In genomic region chr17:29111816-29112499, GRCh38 we compare ENCODE assay signal across 8 cellular contexts.
DNase-seq lines count a peak whose midpoint lies in the region; ATAC-seq and TF ChIP-seq lines count a peak whose summit lies in the region.

No MANE protein-coding gene starts in this region.

- WGBS in right lobe of liver (ENCODE audit: insufficient coverage, low coverage, low lambda C conversion rate, missing lambda C conversion rate): 41% methylated on average over 7 of the region's 20 CpGs

- peak; percentile 40 to 57 (median 50) for ATAC-seq in right lobe of liver
- no peak for ATAC-seq in GM18867 (IDR thresholded peaks at IDR 0.05; ENCODE audit: unreplicated experiment)

- peak; percentile 98 for TF ChIP-seq CTCF in choroid plexus epithelial cell (conservative IDR thresholded peaks at IDR 0.05; ENCODE audit: low read depth, low read length)
- peak; percentile 81 to 93 (median 90) for TF ChIP-seq CTCF in right lobe of liver (IDR thresholded peaks at IDR 0.05)

- no peak for TF ChIP-seq POLR2A in right lobe of liver (IDR thresholded peaks at IDR 0.05)

- H3K9me3 ChIP-seq in right lobe of liver: no peaks in the 10 kb centered on the region

- no peak overlapping the region for H3K4me3 ChIP-seq in choroid plexus epithelial cell (ENCODE audit: low read depth, low read length)
- H3K4me3 ChIP-seq in right lobe of liver: no peak overlapping the region

- intact Hi-C loops in right lobe of liver (cut with DNase I): loop anchor here (2.0 to 5.0 kb wide), 2 partner anchors 143 to 145 kb away; no protein-coding TSS in a partner anchor

- peaks cover 2 to 56% (median 19%) of the 10 kb centered on the region in 4 donors for H3K36me3 ChIP-seq in right lobe of liver

- DNase-seq in NOMO-1 treated with DMSO at 0.1 percent for 48 hours (lab: John Stamatoyannopoulos, UW; ENCODE audit: unreplicated experiment) (peak; percentile 3), NOMO-1 treated with dmso at 0.1 percent for 144 hours (lab: John Stamatoyannopoulos, UW; ENCODE audit: unreplicated experiment) (no peak), NCI-H2227 (lab: John Stamatoyannopoulos, UW; ENCODE audit: unreplicated experiment) (peak; percentile 83), choroid plexus epithelial cell (ENCODE audit: low read depth) (peak; percentile 74), right lobe of liver (peak; percentile 70 to 76 (median 74))
- peak; percentile 85 for DNase-seq in activated CD4-positive, alpha-beta T cell treated with anti-CD3 and anti-CD28 coated beads for 48 hours
- peak; percentile 52 for DNase-seq in stimulated activated CD8-positive, alpha-beta memory T cell treated with anti-CD3 and anti-CD28 coated beads, Interleukin-12 subunit alpha, Interleukin-12 subunit beta, amount 100 ng/mL, for 4 hours (ENCODE audit: low read depth)

- H3K27me3 ChIP-seq in right lobe of liver: no peaks in the 10 kb centered on the region

- H3K27ac ChIP-seq in right lobe of liver: peak overlapping the region in 1 of 3 donors; percentile 7

- H3K4me1 ChIP-seq in right lobe of liver: peaks cover 0 to 57% (median 29%) of the 10 kb centered on the region in 4 donors
